Comparison of ENCODE assay signal across 19 cellular contexts in genomic region chr16:31000671-31001382, GRCh38.
"Had no signal": no experiment of that assay in that cellular context is flagged by ENCODE, and none has a peak within 500 bp of the region (broad histone marks: within the 10 kb centered on the region; RNA-seq: fewer than 3 reads in every experiment).

No MANE protein-coding gene starts in this region.

- H3K9ac ChIP-seq: SK-N-SH had no signal

- H3K4me3 ChIP-seq: body of pancreas had no signal

- H3K27me3 ChIP-seq: body of pancreas had no signal

- DNase-seq: activated CD4-positive, alpha-beta T cell treated with anti-CD3 and anti-CD28 coated beads for 4 hours; activated CD8-positive, alpha-beta memory T cell treated with anti-CD3 and anti-CD28 coated beads, Interleukin-2, amount 50 U/mL, for 48 hours; activated CD8-positive, alpha-beta T cell treated with anti-CD3 and anti-CD28 coated beads, Interleukin-2, amount 10 ng/mL, durations not matched to agents 7 days and 5 days; activated naive CD4-positive, alpha-beta T cell treated with anti-CD3 and anti-CD28 coated beads, Interleukin-2, amount 50 U/mL, for 16 hours; activated T-cell treated with anti-CD3 and anti-CD28 coated beads, Interleukin-2, amount 50 U/mL, for 1 hour; body of pancreas; Kasumi-1; MV-4-11; NCI-H1092 treated with DMSO at 0.1 percent for 48 hours; NCI-H1417 treated with DMSO at 0.1 percent for 48 hours; NCI-H1694; NCI-H2029; NCI-H510A treated with DMSO at 0.1 percent for 48 hours; NCI-H69; NK-92 treated with Interleukin-12 subunit alpha and Interleukin-12 subunit beta, amount 100 ng/mL, for 24 hours; OCI-M1; RPMI8226; SK-N-SH; T-helper 1 cell had no signal

- H3K27ac Mint-ChIP-seq: activated CD8-positive, alpha-beta T cell treated with anti-CD3 and anti-CD28 coated beads, Interleukin-2, amount 10 ng/mL, durations not matched to agents 7 days and 5 days had no signal

- H3K27ac ChIP-seq: body of pancreas had no signal

- H3K4me2 ChIP-seq: SK-N-SH had no signal

- H3K4me3 Mint-ChIP-seq: activated CD8-positive, alpha-beta T cell treated with anti-CD3 and anti-CD28 coated beads, Interleukin-2, amount 10 ng/mL, durations not matched to agents 7 days and 5 days had no signal

- H3K9me3 ChIP-seq: body of pancreas, SK-N-SH had no signal
